ENCODE assay signal across 8 cellular contexts in the genomic region with DNA sequence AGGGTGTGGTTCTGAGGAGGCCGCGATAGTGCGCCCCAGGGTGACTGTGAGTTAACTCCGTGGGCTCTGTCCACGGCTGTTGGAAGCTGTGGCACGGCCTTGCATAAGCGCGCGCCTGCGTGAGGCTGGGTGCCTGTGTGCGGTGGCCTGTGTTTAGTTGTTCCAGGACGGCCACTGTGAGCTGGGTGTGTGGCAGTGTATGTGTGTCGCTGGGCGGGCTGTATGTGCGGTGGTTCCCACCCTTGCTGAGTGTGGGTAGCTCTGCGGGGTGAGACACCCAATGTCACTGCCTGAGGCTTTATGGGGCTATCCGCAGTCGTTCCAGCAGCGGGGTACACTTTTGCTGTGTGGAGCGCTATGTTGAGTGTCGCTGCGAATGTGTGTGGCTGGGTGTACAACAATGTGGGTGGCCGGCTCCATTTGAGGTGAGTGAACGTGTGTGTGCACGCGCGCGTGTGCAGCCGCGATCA. TPM values are rescaled to one million over a fixed set of nuclear protein-coding genes. Genes with fewer than 3 reads are reported as not detected.
A peak's percentile ranks its signal among the peaks of the same experiment; 100 is the strongest.
DNase-seq lines count a peak whose midpoint lies in the region; ATAC-seq and TF ChIP-seq lines count a peak whose summit lies in the region.

No MANE protein-coding gene starts in this region.

- H3K4me3 ChIP-seq in GM12875 (ENCODE audit: low read depth, low read length) = peak overlapping the region; percentile 80
- H3K4me3 ChIP-seq in ascending aorta = peak overlapping the region; percentile 65 to 75
- peak overlapping the region; percentile 72 for H3K4me3 ChIP-seq in iPS-15b (ENCODE audit: low read depth, low read length)
- H3K4me3 ChIP-seq in spleen = peak overlapping the region; percentile 64 to 88 (median 70)

- TF ChIP-seq CTCF in GM12875 (IDR thresholded peaks at IDR 0.05; ENCODE audit: borderline replicate concordance, insufficient read depth, low read depth, low read length) (no peak), ascending aorta (IDR thresholded peaks at IDR 0.05) (no peak), spleen (IDR thresholded peaks at IDR 0.05 in 8 of 11, conservative IDR thresholded peaks at IDR 0.05 in 3 of 11) (no peak)

- DNase-seq in ascending aorta (ENCODE audit: low spot score in 2 of 2) = peak in 1 of 2 donors; percentile 81
- peak; percentile 86 for DNase-seq in spleen
- DNase-seq in NCI-H2196 treated with DMSO at 0.1 percent for 48 hours (lab: John Stamatoyannopoulos, UW; ENCODE audit: unreplicated experiment) = no peak
- no peak for DNase-seq in hippocampal formation (lab: John Stamatoyannopoulos, UW)

- H3K36me3 Mint-ChIP-seq in IgD-negative memory B cell = peaks cover 1% of the 10 kb centered on the region

- intact Hi-C loops in ascending aorta (cut with DNase I) (loop anchor here (2.0 to 10.0 kb wide), 4 partner anchors 18 to 314 kb away; a partner anchor contains a TSS), spleen (cut with DNase I; ENCODE audit: low total_unique reads) (no loop called here)

- no peaks in the 10 kb centered on the region for H3K9me3 Mint-ChIP-seq in IgD-negative memory B cell

- ATAC-seq in GM19351 (IDR thresholded peaks at IDR 0.05; ENCODE audit: unreplicated experiment) = no peak

- H3K27ac ChIP-seq in ascending aorta = peak overlapping the region; percentile 93 to 96
- H3K27ac ChIP-seq in spleen = peak overlapping the region; percentile 64 to 94 (median 90)

- H3K9ac ChIP-seq in iPS-15b (ENCODE audit: low read depth, low read length) = no peak overlapping the region

- H3K36me3 ChIP-seq in ascending aorta = no peaks in the 10 kb centered on the region
- no peaks in the 10 kb centered on the region for H3K36me3 ChIP-seq in iPS-15b (ENCODE audit: control insufficient read depth, insufficient read depth, low read length)
- no peaks in the 10 kb centered on the region for H3K36me3 ChIP-seq in spleen

- H3K4me1 Mint-ChIP-seq in IgD-negative memory B cell = peaks cover 23 to 44% (median 31%) of the 10 kb centered on the region in 3 donors

- no peaks in the 10 kb centered on the region for H3K27me3 ChIP-seq in ascending aorta
- H3K27me3 ChIP-seq in iPS-15b (ENCODE audit: control insufficient read depth, insufficient read depth, low read length) = peaks cover 15% of the 10 kb centered on the region
- H3K27me3 ChIP-seq in spleen (replicated peaks in 1 of 7) = peaks cover 0 to 61% (median 11%) of the 10 kb centered on the region in 7 donors

- WGBS in spleen, 5 donors = 15 to 20% (median 15%) methylated on average over 16 to 30 of the region's 30 CpGs

- peaks cover 33% of the 10 kb centered on the region for H3K27me3 Mint-ChIP-seq in IgD-negative memory B cell

- H3K4me3 Mint-ChIP-seq in IgD-negative memory B cell = peak overlapping the region; percentile 76 to 92 (median 84)

- H3K9me3 ChIP-seq in ascending aorta (no peaks in the 10 kb centered on the region), iPS-15b (ENCODE audit: control insufficient read depth, insufficient read depth, low read length) (no peaks in the 10 kb centered on the region), spleen (no peaks in the 10 kb centered on the region)

- H3K4me1 ChIP-seq in ascending aorta = peaks cover 15 to 56% of the 10 kb centered on the region in 2 donors
- peaks cover 9% of the 10 kb centered on the region for H3K4me1 ChIP-seq in iPS-15b (ENCODE audit: control insufficient read depth, insufficient read depth, low read length)
- peaks cover 80 to 95% (median 92%) of the 10 kb centered on the region in 6 donors for H3K4me1 ChIP-seq in spleen

- no peak for TF ChIP-seq POLR2A in spleen (IDR thresholded peaks at IDR 0.05)

- peak overlapping the region; percentile 80 to 95 (median 82) for H3K27ac Mint-ChIP-seq in IgD-negative memory B cell

RNA-seq across cellular contexts. Expression of a gene that starts 0.4 kb away (rescaled TPM):
- polyA plus RNA-seq in IgD-negative memory B cell (97.4 TPM), spleen (100 to 1,000 TPM in 1 of 3 donors, 10 to 100 TPM in 2; 80.6 to 143 (median 94.9) TPM)
- total RNA-seq in ascending aorta (233 TPM), spleen (100 to 1,000 TPM in 1 of 7 donors, 10 to 100 TPM in 6; 56.3 to 103 (median 82.4) TPM)

RNA-seq across cellular contexts. Expression of a gene that starts 19.2 kb away (rescaled TPM):
- 17.2 TPM for polyA plus RNA-seq in IgD-negative memory B cell
- total RNA-seq in ascending aorta = 93.1 TPM
- 10 to 100 TPM; 37.5 to 82.3 (median 44.4) TPM for total RNA-seq in spleen
- 10 to 100 TPM; 31.7 to 58.2 (median 49.0) TPM for polyA plus RNA-seq in spleen

RNA-seq across cellular contexts. Expression of a gene that starts 21.3 kb away (rescaled TPM):
- polyA plus RNA-seq in IgD-negative memory B cell = 14.9 TPM
- 6.9 TPM for total RNA-seq in ascending aorta
- total RNA-seq in spleen = 100 to 1,000 TPM in 3 of 7 donors, 10 to 100 TPM in 4; 82.2 to 164 (median 90.5) TPM
- 10 to 100 TPM; 14.6 to 32.2 (median 16.0) TPM for polyA plus RNA-seq in spleen

RNA-seq across cellular contexts. Expression of a gene that starts 32.8 kb away (rescaled TPM):
- polyA plus RNA-seq in IgD-negative memory B cell = not detected
- total RNA-seq in ascending aorta = 8.5 TPM
- 10 to 100 TPM in 2 of 7 donors, 1 to 10 TPM in 5; 1.9 to 34.3 (median 4.3) TPM for total RNA-seq in spleen
- 10 to 100 TPM in 1 of 3 donors, under 1 TPM in 2; 0.77 to 15.9 (median 0.96) TPM for polyA plus RNA-seq in spleen

Comparison
In these comparisons a context has a peak if more than half of its experiments do, and no peak if none do; other contexts are left out.
1. RNA of a gene that starts 21.3 kb away (total RNA-seq): 82.2 to 164 TPM in spleen; 6.9 TPM in ascending aorta (single experiment); every median in the first group is over 10 times any median in the second.
2. Peak in every context shown above with its lines, with median percentiles within 50 percentile points of each other: H3K4me3 ChIP-seq.